Comparison of ENCODE assay signal across 8 cellular contexts in genomic region chr19:17079710-17080440, GRCh38. TPM values are rescaled to one million over a fixed set of nuclear protein-coding genes. Genes with fewer than 3 reads are reported as not detected.
A peak's percentile ranks its signal among the peaks of the same experiment; 100 is the strongest.
DNase-seq lines count a peak whose midpoint lies in the region; ATAC-seq and TF ChIP-seq lines count a peak whose summit lies in the region.

No MANE protein-coding gene starts in this region.

- peaks cover 0 to 6% of the 10 kb centered on the region in 2 donors for H3K36me3 ChIP-seq in left lung

- H3K4me3 ChIP-seq in left lung, result peak overlapping the region; percentile 2

- intact Hi-C loops in left lung (cut with DNase I), result no loop called here

- H3K4me1 ChIP-seq in left lung, result peaks cover 3 to 64% of the 10 kb centered on the region in 2 donors

- H3K9me3 ChIP-seq in left lung, result no peaks in the 10 kb centered on the region

- H3K27me3 ChIP-seq in left lung, result no peaks in the 10 kb centered on the region

- peak overlapping the region; percentile 69 to 88 for H3K27ac ChIP-seq in left lung

- peak; percentile 87 to 88 for ATAC-seq in activated CD4-positive, CD25-positive, alpha-beta regulatory T cell treated with anti-CD3 and anti-CD28 coated beads, Interleukin-2, amount 50 U/mL, for 24 hours
- ATAC-seq in left lung (peak; percentile 16), GM21423 (IDR thresholded peaks at IDR 0.05; ENCODE audit: unreplicated experiment) (no peak)

- TF ChIP-seq CTCF in GM13976 (IDR thresholded peaks at IDR 0.05; ENCODE audit: borderline replicate concordance, control extremely low read depth, extremely low read depth, insufficient read depth, missing control alignments) (peak; percentile 12), left lung (IDR thresholded peaks at IDR 0.05) (peak in 1 of 2 donors; percentile 42)

- in situ Hi-C loops in GM13976 (cut with MboI; ENCODE audit: low sequenced_read_pairs, unreplicated experiment), result no loop called here

- DNase-seq in GM13976 (ENCODE audit: low spot score) (peak; percentile 79), HS-5 (ENCODE audit: low read depth) (peak; percentile 88), left lung (peak in 1 of 2 donors; percentile 73), NCI-H446 (lab: John Stamatoyannopoulos, UW) (no peak)
- DNase-seq in central memory CD4-positive, alpha-beta T cell, result peak; percentile 56
- DNase-seq in stimulated activated CD4-positive, alpha-beta T cell treated with anti-CD3 and anti-CD28 coated beads, Interleukin-1b, Interleukin-23, amount 100 ng/mL, for 48 hours, result peak; percentile 83

RNA-seq across cellular contexts. Expression of gene MYO9B, which starts 4.3 kb away (rescaled TPM):
- total RNA-seq in left lung, result 100 to 1,000 TPM in 1 of 2 donors, 10 to 100 TPM in 1; 89.5 to 149 TPM

RNA-seq across cellular contexts. Expression of gene HAUS8, which starts 4.6 kb away (rescaled TPM):
- 10 to 100 TPM in 1 of 2 donors, 1 to 10 TPM in 1; 8.4 to 11.6 TPM for total RNA-seq in left lung

RNA-seq across cellular contexts. Expression of gene CPAMD8, which starts 53.3 kb away (rescaled TPM):
- total RNA-seq in left lung, result 10 to 100 TPM; 13.1 to 17.3 TPM

Comparison
In these comparisons a context has a peak if more than half of its experiments do, and no peak if none do; other contexts are left out.
1. DNase-seq: peak in GM13976 (single experiment), HS-5 (single experiment), central memory CD4-positive, alpha-beta T cell (single experiment) and stimulated activated CD4-positive, alpha-beta T cell treated with anti-CD3 and anti-CD28 coated beads, Interleukin-1b, Interleukin-23, amount 100 ng/mL, for 48 hours (single experiment); none in NCI-H446 (0 of 2).